In the genomic region with DNA sequence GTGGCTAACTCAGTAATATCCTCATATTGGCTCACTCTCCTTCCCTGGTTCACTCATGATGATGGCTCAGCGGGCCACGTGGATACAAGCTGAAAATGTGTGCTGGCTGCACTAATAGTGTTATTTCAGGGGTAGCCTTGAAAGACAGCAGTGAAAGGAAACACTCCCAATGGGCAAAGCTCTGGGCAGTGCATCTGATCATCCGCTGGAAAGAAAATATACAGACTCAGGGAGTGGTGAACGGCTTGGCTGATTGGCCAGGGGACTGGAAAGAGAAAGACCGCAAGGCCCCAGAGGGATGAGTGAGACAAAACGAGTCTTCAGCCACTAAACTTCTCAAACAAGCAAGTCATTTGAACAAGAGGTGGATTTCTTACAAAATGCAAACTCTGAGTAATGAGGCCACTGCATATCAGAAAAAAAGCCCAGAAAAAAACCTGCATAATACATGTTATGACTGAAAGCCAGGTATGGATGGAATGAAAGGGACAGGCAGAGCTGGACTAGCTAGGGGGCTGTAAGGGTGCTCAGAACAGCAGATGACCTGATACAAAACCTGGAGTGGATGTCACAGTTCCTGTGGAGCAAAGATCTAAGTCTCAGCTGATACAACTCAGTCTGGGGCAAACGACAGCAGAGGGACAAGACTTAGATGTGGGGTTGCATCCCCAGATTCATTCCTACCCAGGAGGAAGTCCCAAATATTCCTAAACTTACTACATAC, we compare ENCODE assay signal across 10 cellular contexts. TPM values are rescaled to one million over a fixed set of nuclear protein-coding genes. Genes with fewer than 3 reads are reported as not detected.
DNase-seq lines count a peak whose midpoint lies in the region; ATAC-seq and TF ChIP-seq lines count a peak whose summit lies in the region.
"Had no signal": no experiment of that assay in that cellular context is flagged by ENCODE, and none has a peak within 500 bp of the region (broad histone marks: within the 10 kb centered on the region; RNA-seq: fewer than 3 reads in every experiment).

No MANE protein-coding gene starts in this region.

- no peak overlapping the region for H2BK120ac ChIP-seq in IMR-90 (ENCODE audit: low read depth, low read length)

- peak overlapping the region; percentile 15; the same call in 1 of the 2 replicates for H3K18ac ChIP-seq in IMR-90 (ENCODE audit: low read depth, low read length)

- no peak for TF ChIP-seq RAD21 in IMR-90 (IDR thresholded peaks at IDR 0.05; ENCODE audit: low read length)

- H3K9me1 ChIP-seq in IMR-90 (ENCODE audit: insufficient read depth, low read length): peaks cover 17% of the 10 kb centered on the region

- H3K14ac ChIP-seq in IMR-90 (replicated peaks; ENCODE audit: low read depth, low read length): peak overlapping the region; percentile 44; the same call in 1 of the 2 replicates

- TF ChIP-seq POLR2A in IMR-90 (IDR thresholded peaks at IDR 0.05; ENCODE audit: low read depth, low read length): no peak

- POLR2A ChIA-PET in IMR-90 (lab: Charles Lee; ENCODE audit: unreplicated experiment): no interaction called here

- H3K27me3 ChIP-seq in IMR-90 (ENCODE audit: control insufficient read depth, insufficient read depth, low read length): no peaks in the 10 kb centered on the region
- no peaks in the 10 kb centered on the region for H3K27me3 ChIP-seq in foreskin keratinocyte
- no peaks in the 10 kb centered on the region for H3K27me3 ChIP-seq in SJCRH30

- CTCF ChIA-PET in Calu3 (lab: Charles Lee) (interaction anchor here (0.6 to 1.9 kb wide), 11 partner anchors 16 to 387 kb away, joined by 3 to 8 read pairs (median 3); no protein-coding TSS in a partner anchor), IMR-90 (lab: Yijun Ruan, JAX) (interaction anchor here (1.1 to 1.8 kb wide), 3 partner anchors 15 to 78 kb away, joined by 3 to 6 read pairs (median 4); partner anchors contain the start of gene CMTM7)

- DNase-seq in Calu3 (peak; percentile 17), IMR-90 (no peak), foreskin keratinocyte (no peak), DMS114 treated with DMSO at 0.1 percent for 48 hours (lab: John Stamatoyannopoulos, UW; ENCODE audit: unreplicated experiment) (no peak), SJCRH30 (no peak), activated gamma-delta T cell (lab: John Stamatoyannopoulos, UW) (no peak), NCI-H774 (lab: John Stamatoyannopoulos, UW) (no peak)
- DNase-seq: central memory CD4-positive, alpha-beta T cell; kidney had no signal

- H3K4ac ChIP-seq in IMR-90 (ENCODE audit: low read depth, low read length): peak overlapping the region; percentile 33

- peaks cover 3% of the 10 kb centered on the region for H3K9me3 Mint-ChIP-seq in Calu3 (ENCODE audit: low read depth, unreplicated experiment)

- H3K9ac ChIP-seq in IMR-90 (ENCODE audit: low read depth, low read length): no peak overlapping the region

- H3K79me1 ChIP-seq in IMR-90 (ENCODE audit: low read depth in 1 of 2, low read length in 2 of 2): peaks cover 14 to 35% of the 10 kb centered on the region in 2 experiments; a peak in 3 of 4 replicates

- H3K27ac Mint-ChIP-seq in Calu3 (ENCODE audit: unreplicated experiment): peak overlapping the region; percentile 68

- in situ Hi-C loops in IMR-90 (cut with MboI; ENCODE audit: low sequenced_read_pairs): loop anchor here (5.0 kb wide), 2 partner anchors 77 to 172 kb away; partner anchors contain the start of gene CMTM7

- no peak overlapping the region for H4K5ac ChIP-seq in IMR-90 (ENCODE audit: low read depth, low read length)

- H3K9me3 ChIP-seq in IMR-90 (ENCODE audit: control insufficient read depth, insufficient read depth, low read length): no peaks in the 10 kb centered on the region
- H3K9me3 ChIP-seq in SJCRH30 (replicated peaks): no peaks in the 10 kb centered on the region

- ATAC-seq in GM21529 (IDR thresholded peaks at IDR 0.05; ENCODE audit: unreplicated experiment) (peak; percentile 29), IMR-90 (ENCODE audit: low read depth) (peak; percentile 12), foreskin keratinocyte (peak; percentile 14)

- peak overlapping the region; percentile 83; the same call in 1 of the 2 replicates for H2AK5ac ChIP-seq in IMR-90 (ENCODE audit: low read depth, low read length)

- peak overlapping the region; percentile 38 for H3K4me3 Mint-ChIP-seq in Calu3 (ENCODE audit: low read depth, unreplicated experiment)

- H3K4me1 ChIP-seq in IMR-90 (ENCODE audit: control insufficient read depth, insufficient read depth, low read length): peaks cover 11% of the 10 kb centered on the region
- H3K4me1 ChIP-seq in foreskin keratinocyte: peaks cover 14% of the 10 kb centered on the region
- H3K4me1 ChIP-seq in SJCRH30: no peaks in the 10 kb centered on the region

- 0 out of 2 replicates have a peak overlapping the region, but pooled peaks have one; percentile 29 for H2BK20ac ChIP-seq in IMR-90 (ENCODE audit: low read depth, low read length)

- dilution Hi-C loops in IMR-90 (cut with HindIII; ENCODE audit: low sequenced_read_pairs, unreplicated experiment): no loop called here

- H4K8ac ChIP-seq in IMR-90 (ENCODE audit: low read depth in 2 of 2, low read length in 2 of 2): no peak overlapping the region

- peak overlapping the region; percentile 42; the same call in 1 of the 2 replicates for H3K4me2 ChIP-seq in IMR-90 (ENCODE audit: low read depth, low read length)

- intact Hi-C loops in Calu3 (cut with micrococcal nuclease; ENCODE audit: unreplicated experiment): loop anchor here (5.0 to 10.0 kb wide), 3 partner anchors 62 to 292 kb away; no protein-coding TSS in a partner anchor
- intact Hi-C loops in IMR-90 (cut with micrococcal nuclease): loop anchor here (1.0 to 10.0 kb wide), 2 partner anchors 173 to 295 kb away; no protein-coding TSS in a partner anchor

- H2AFZ ChIP-seq in IMR-90 (replicated peaks; ENCODE audit: low read length, poor library complexity): no peak overlapping the region

- peak overlapping the region; percentile 33 for H2AK9ac ChIP-seq in IMR-90 (replicated peaks; ENCODE audit: low read depth, low read length, poor library complexity)

- H2BK15ac ChIP-seq in IMR-90 (ENCODE audit: low read depth, low read length): peak overlapping the region; percentile 39; the same call in 1 of the 3 replicates

- peaks cover 9% of the 10 kb centered on the region for H3K36me3 ChIP-seq in IMR-90 (ENCODE audit: control insufficient read depth, insufficient read depth, low read length)
- H3K36me3 ChIP-seq in SJCRH30: no peaks in the 10 kb centered on the region

- 0 out of 2 replicates have a peak overlapping the region, but pooled peaks have one; percentile 10 for H3K23ac ChIP-seq in IMR-90 (ENCODE audit: low read depth, low read length)

- peak overlapping the region; percentile 40 for H2BK5ac ChIP-seq in IMR-90 (ENCODE audit: low read depth, low read length, poor library complexity, severe bottlenecking)

- no TSS peak for BruUV-seq in Calu3 (replicated peaks; lab: Mats Ljungman, UMichigan)
- BruUV-seq in IMR-90 (replicated peaks; lab: Mats Ljungman, UMichigan): no TSS peak

- H3K4me1 Mint-ChIP-seq in Calu3 (ENCODE audit: low read depth, unreplicated experiment): peaks cover 33% of the 10 kb centered on the region

- no peaks in the 10 kb centered on the region for H3K27me3 Mint-ChIP-seq in Calu3 (ENCODE audit: unreplicated experiment)

- H4K91ac ChIP-seq in IMR-90 (ENCODE audit: insufficient read depth, low read depth, low read length): no peak overlapping the region

- no peak overlapping the region for H3K4me3 ChIP-seq in IMR-90 (ENCODE audit: insufficient read depth, low read depth, low read length)
- no peak overlapping the region for H3K4me3 ChIP-seq in SJCRH30

- no peak for TF ChIP-seq CTCF in Calu3 (IDR thresholded peaks at IDR 0.05; ENCODE audit: unreplicated experiment)
- no peak for TF ChIP-seq CTCF in IMR-90 (conservative IDR thresholded peaks at IDR 0.05; ENCODE audit: low read depth, low read length)
- no peak for TF ChIP-seq CTCF in foreskin keratinocyte (conservative IDR thresholded peaks at IDR 0.05)

- H4K20me1 ChIP-seq in IMR-90 (ENCODE audit: insufficient read depth, low read length): peaks cover 18% of the 10 kb centered on the region

- H3K56ac ChIP-seq in IMR-90 (ENCODE audit: extremely low read depth, insufficient read depth, low read length): no peak overlapping the region

- H3K27ac ChIP-seq in IMR-90 (ENCODE audit: insufficient read depth, low read length) (peak overlapping the region; percentile 50; the same call in 1 of the 2 replicates), foreskin keratinocyte (no peak overlapping the region), SJCRH30 (no peak overlapping the region)

- WGBS in IMR-90 (ENCODE audit: extremely low coverage in 2 of 2, insufficient read length in 1 of 2), 2 experiments: no CpG with 5 or more reads among the region's 7 CpGs

- H3K36me3 Mint-ChIP-seq in Calu3 (ENCODE audit: insufficient read depth, unreplicated experiment): peaks cover 79% of the 10 kb centered on the region

TF ChIP-seq in IMR-90, 13 proteins besides CTCF, POLR2A, EP300 and RAD21 (continues in another document):
- TF ChIP-seq ELK1 (IDR thresholded peaks at IDR 0.05; ENCODE audit: borderline replicate concordance, low read depth, low read length): no peak
- TF ChIP-seq RCOR1 (IDR thresholded peaks at IDR 0.05; ENCODE audit: insufficient replicate concordance, low read length): no peak
- no peak for TF ChIP-seq MXI1 (IDR thresholded peaks at IDR 0.05; ENCODE audit: borderline replicate concordance, low read depth, low read length)
- no peak for TF ChIP-seq MAFK (IDR thresholded peaks at IDR 0.05; ENCODE audit: low read depth, low read length)
- TF ChIP-seq RFX5 (IDR thresholded peaks at IDR 0.05; ENCODE audit: low read depth, low read length): no peak
- TF ChIP-seq FOS (IDR thresholded peaks at IDR 0.05; ENCODE audit: low read depth, low read length): no peak
- TF ChIP-seq CHD1 (IDR thresholded peaks at IDR 0.05; ENCODE audit: low read depth, low read length): no peak

RNA-seq across cellular contexts. Expression of gene CMTM6, which starts 33.3 kb away (rescaled TPM):
- total RNA-seq in Calu3 (2022): 89.8 and 107 TPM in 2 replicates
- total RNA-seq in IMR-90 (2012; rRNA removed): 36.6 and 85.0 TPM in 2 replicates
- 21.3 and 29.4 TPM in 2 replicates for polyA plus RNA-seq in IMR-90 (2012; rRNA removed)
- 6.5 and 13.3 TPM in 2 replicates for polyA plus RNA-seq in IMR-90 (2012; cell fraction: cytosol; rRNA removed)
- 1.8 and 8.1 TPM in 2 replicates for polyA plus RNA-seq in IMR-90 (2012; cell fraction: nucleus; rRNA removed; ENCODE audit: low replicate concordance)
- total RNA-seq in foreskin keratinocyte: 64.3 and 66.8 TPM in 2 replicates
- polyA plus RNA-seq in foreskin keratinocyte: 24.3 and 29.0 TPM in 2 replicates
- total RNA-seq in SJCRH30 (2014; rRNA removed; shearing (Covaris generic)): 34.9 and 36.8 TPM in 2 replicates
